In genomic region chr2:159228006-159228655, GRCh38 we compare ENCODE assay signal across 15 cellular contexts. TPM values are rescaled to one million over a fixed set of nuclear protein-coding genes. Genes with fewer than 3 reads are reported as not detected.
DNase-seq lines count a peak whose midpoint lies in the region; ATAC-seq and TF ChIP-seq lines count a peak whose summit lies in the region.
"Had no signal": no experiment of that assay in that cellular context is flagged by ENCODE, and none has a peak within 500 bp of the region (broad histone marks: within the 10 kb centered on the region; RNA-seq: fewer than 3 reads in every experiment).

No MANE protein-coding gene starts in this region.

- H3F3A ChIP-seq in GM23248 (ENCODE audit: insufficient read depth) = peaks cover 36% of the 10 kb centered on the region

- H2AFZ ChIP-seq in GM23248 = peak overlapping the region; percentile 79

- H3K9ac ChIP-seq in GM23248 = peak overlapping the region; percentile 75
- H3K9ac ChIP-seq: BLaER1 treated with 17β-estradiol and CSF1 and Interleukin-3, amounts not matched to agents 10 nM and 100 nM had no signal

- no peak overlapping the region for H3K27ac Mint-ChIP-seq in activated T-cell treated with anti-CD3 and anti-CD28 coated beads, Interleukin-2, amount 50 U/mL, for 24 hours
- H3K27ac Mint-ChIP-seq: activated CD8-positive, alpha-beta T cell treated with anti-CD3 and anti-CD28 coated beads, Interleukin-2, amount 10 ng/mL, durations not matched to agents 7 days and 5 days had no signal

- H3K4me1 ChIP-seq in GM23248 (ENCODE audit: insufficient read depth) = peaks cover 29% of the 10 kb centered on the region
- no peaks in the 10 kb centered on the region for H3K4me1 ChIP-seq in BE2C
- H3K4me1 ChIP-seq: prostate gland had no signal

- H3K9me3 ChIP-seq in GM23248 (ENCODE audit: low read depth) (no peaks in the 10 kb centered on the region), BE2C (no peaks in the 10 kb centered on the region)
- H3K9me3 ChIP-seq: BLaER1 treated with 17β-estradiol and CSF1 and Interleukin-3, amounts not matched to agents 10 nM and 100 nM; prostate gland had no signal

- no peak overlapping the region for H3K4me3 Mint-ChIP-seq in activated T-cell treated with anti-CD3 and anti-CD28 coated beads, Interleukin-2, amount 50 U/mL, for 24 hours
- H3K4me3 Mint-ChIP-seq: activated CD8-positive, alpha-beta T cell treated with anti-CD3 and anti-CD28 coated beads, Interleukin-2, amount 10 ng/mL, durations not matched to agents 7 days and 5 days had no signal

- H3K36me3 Mint-ChIP-seq in activated T-cell treated with anti-CD3 and anti-CD28 coated beads, Interleukin-2, amount 50 U/mL, for 24 hours (ENCODE audit: low read depth) = peaks cover 4% of the 10 kb centered on the region

- peak; percentile 17; the same call in 1 of the 2 replicates for TF ChIP-seq CTCF in AG10803 (conservative IDR thresholded peaks at IDR 0.05; ENCODE audit: low read length)
- no peak for TF ChIP-seq CTCF in BE2C (IDR thresholded peaks at IDR 0.05; ENCODE audit: low read depth, low read length)

- ATAC-seq in GM18870 (IDR thresholded peaks at IDR 0.05; ENCODE audit: unreplicated experiment) = no peak

- H3K4me2 ChIP-seq in GM23248 (ENCODE audit: unreplicated experiment) = peak overlapping the region; percentile 85

- peak overlapping the region; percentile 42 for H3K4me3 ChIP-seq in AG10803 (ENCODE audit: low read length)
- H3K4me3 ChIP-seq in GM23248 = peak overlapping the region; percentile 55
- no peak overlapping the region for H3K4me3 ChIP-seq in BE2C (ENCODE audit: low read depth, low read length)
- H3K4me3 ChIP-seq: BLaER1 treated with 17β-estradiol and CSF1 and Interleukin-3, amounts not matched to agents 10 nM and 100 nM; prostate gland had no signal

- H3K79me2 ChIP-seq in GM23248 (ENCODE audit: insufficient read depth) = no peaks in the 10 kb centered on the region

- in situ Hi-C loops in GM23248 (cut with MboI) = no loop called here

- H3K4me1 Mint-ChIP-seq in activated T-cell treated with anti-CD3 and anti-CD28 coated beads, Interleukin-2, amount 50 U/mL, for 24 hours (ENCODE audit: low read depth) = peaks cover 39% of the 10 kb centered on the region

- H3K27me3 ChIP-seq in GM23248 (replicated peaks; ENCODE audit: insufficient read depth) = no peaks in the 10 kb centered on the region
- H3K27me3 ChIP-seq in BE2C = no peaks in the 10 kb centered on the region
- H3K27me3 ChIP-seq: BLaER1 treated with 17β-estradiol and CSF1 and Interleukin-3, amounts not matched to agents 10 nM and 100 nM had no signal

- H3K36me3 ChIP-seq in GM23248 (ENCODE audit: low read depth) (peaks cover 16% of the 10 kb centered on the region; the same call in 1 of the 2 replicates), BE2C (no peaks in the 10 kb centered on the region; the same call in 1 of the 2 replicates)

- H3K9me3 Mint-ChIP-seq in activated T-cell treated with anti-CD3 and anti-CD28 coated beads, Interleukin-2, amount 50 U/mL, for 24 hours = no peaks in the 10 kb centered on the region

- WGBS in GM23248 (ENCODE audit: low coverage in 1 of 2, low lambda C conversion rate in 2 of 2, missing lambda C conversion rate in 2 of 2), 2 experiments = 5% methylated on average over 14 of the region's 14 CpGs

- no peaks in the 10 kb centered on the region for H3K27me3 Mint-ChIP-seq in activated T-cell treated with anti-CD3 and anti-CD28 coated beads, Interleukin-2, amount 50 U/mL, for 24 hours

- no peaks in the 10 kb centered on the region for H4K20me1 ChIP-seq in GM23248 (ENCODE audit: insufficient read depth)
- H4K20me1 ChIP-seq: BLaER1 treated with 17β-estradiol and CSF1 and Interleukin-3, amounts not matched to agents 10 nM and 100 nM had no signal

- H3K27ac ChIP-seq in GM23248 = peak overlapping the region; percentile 85
- H3K27ac ChIP-seq: BLaER1 treated with 17β-estradiol and CSF1 and Interleukin-3, amounts not matched to agents 10 nM and 100 nM; HL-60; prostate gland had no signal

- DNase-seq in AG10803 (ENCODE audit: low read depth) (peak; percentile 95), GM23248 (peak; percentile 91), cerebellar cortex (ENCODE audit: low spot score) (peak; percentile 63), medulla oblongata (ENCODE audit: extremely low spot score) (peak; percentile 46), BE2C (no peak)
- no peak for DNase-seq in stimulated activated CD4-positive, alpha-beta T cell treated with anti-CD3 and anti-CD28 coated beads, Interleukin-15, amount 100 ng/mL, for 24 hours
- no peak for DNase-seq in activated T-cell treated with anti-CD3 and anti-CD28 coated beads, Interleukin-2, amount 50 U/mL, for 24 hours
- DNase-seq: GDM1; Karpas-422; stimulated activated CD4-positive, alpha-beta T cell treated with anti-CD3 and anti-CD28 coated beads, Interleukin-2, amount 100 ng/mL, for 24 hours had no signal

- H3K9me2 ChIP-seq in GM23248 (ENCODE audit: insufficient read depth) = no peaks in the 10 kb centered on the region

RNA-seq across cellular contexts. Expression of gene WDSUB1, which starts 58.4 kb away (rescaled TPM):
- 4.2 and 6.7 TPM in 2 replicates for total RNA-seq in GM23248 (2014; rRNA removed; shearing (Covaris generic))
- polyA plus RNA-seq in GM23248 (2016; fragmentation: Nextera tagmentation; extraction: Ambion mirVana) = 8.4 and 9.3 TPM in 2 replicates
- 3.8 TPM for polyA plus RNA-seq in BE2C (2012; ENCODE audit: insufficient read depth, insufficient read length, low read depth)

Comparison
In these comparisons a context has a peak if more than half of its experiments do, and no peak if none do; other contexts are left out.
1. DNase-seq: peak in AG10803 (single experiment), GM23248 (single experiment), cerebellar cortex (single experiment) and medulla oblongata (single experiment); none in BE2C (single experiment), stimulated activated CD4-positive, alpha-beta T cell treated with anti-CD3 and anti-CD28 coated beads, Interleukin-15, amount 100 ng/mL, for 24 hours (single experiment) and activated T-cell treated with anti-CD3 and anti-CD28 coated beads, Interleukin-2, amount 50 U/mL, for 24 hours (single experiment).